1 cellular context compared by ENCODE assay signal in genomic region chr4:72567821-72568620, GRCh38.
TF ChIP-seq lines count a peak whose summit lies in the region.

No MANE protein-coding gene starts in this region.

TF ChIP-seq in WTC11, 78 proteins besides CTCF, POLR2A, EP300 and RAD21 (continued from another document and continues in another):
- TF ChIP-seq ZNF281 (CRISPR knock-in tag; IDR thresholded peaks at IDR 0.05) (peak; percentile 92), STAT6 (CRISPR knock-in tag; conservative IDR thresholded peaks at IDR 0.05; ENCODE audit: low read depth) (no peak), GTF2I (CRISPR knock-in tag; conservative IDR thresholded peaks at IDR 0.05) (no peak), MLX (CRISPR knock-in tag; IDR thresholded peaks at IDR 0.05) (no peak), ZBTB21 (CRISPR knock-in tag; IDR thresholded peaks at IDR 0.05; ENCODE audit: borderline replicate concordance) (no peak), NR2C2 (CRISPR knock-in tag; IDR thresholded peaks at IDR 0.05) (no peak), FOXJ3 (CRISPR knock-in tag; IDR thresholded peaks at IDR 0.05; ENCODE audit: borderline replicate concordance) (no peak), USF2 (CRISPR knock-in tag; IDR thresholded peaks at IDR 0.05) (peak; percentile 58), ZNF671 (CRISPR knock-in tag; IDR thresholded peaks at IDR 0.05) (no peak), USF1 (CRISPR knock-in tag; IDR thresholded peaks at IDR 0.05) (0 out of 2 replicates have a peak, but pooled peaks have one; percentile 52), NFYB (CRISPR knock-in tag; conservative IDR thresholded peaks at IDR 0.05; ENCODE audit: low read depth) (no peak), ZNF396 (CRISPR knock-in tag; IDR thresholded peaks at IDR 0.05; ENCODE audit: borderline replicate concordance) (no peak), MAX (CRISPR knock-in tag; IDR thresholded peaks at IDR 0.05) (peak; percentile 67; the same call in 1 of the 2 replicates), ARID4B (CRISPR knock-in tag; IDR thresholded peaks at IDR 0.05; ENCODE audit: borderline replicate concordance) (no peak; the same call in 1 of the 2 replicates), ZNF219 (CRISPR knock-in tag; IDR thresholded peaks at IDR 0.05; ENCODE audit: borderline replicate concordance) (no peak), NR1H2 (CRISPR knock-in tag; IDR thresholded peaks at IDR 0.05) (no peak), HMGA2 (CRISPR knock-in tag; IDR thresholded peaks at IDR 0.05) (no peak), OVOL2 (CRISPR knock-in tag; IDR thresholded peaks at IDR 0.05; ENCODE audit: borderline replicate concordance) (no peak), GRHL2 (CRISPR knock-in tag; IDR thresholded peaks at IDR 0.05; ENCODE audit: insufficient replicate concordance, severe bottlenecking) (no peak), AFF4 (CRISPR knock-in tag; IDR thresholded peaks at IDR 0.05; ENCODE audit: borderline replicate concordance) (no peak), ZNF121 (CRISPR knock-in tag; IDR thresholded peaks at IDR 0.05) (no peak), IRF1 (CRISPR knock-in tag; IDR thresholded peaks at IDR 0.05) (no peak), E2F1 (CRISPR knock-in tag; IDR thresholded peaks at IDR 0.05) (no peak), RORB (CRISPR knock-in tag; IDR thresholded peaks at IDR 0.05) (no peak), FOXP1 (CRISPR knock-in tag; IDR thresholded peaks at IDR 0.05; ENCODE audit: borderline replicate concordance) (peak; percentile 52; the same call in 1 of the 2 replicates), ERG (CRISPR knock-in tag; IDR thresholded peaks at IDR 0.05) (no peak), ATF3 (CRISPR knock-in tag; conservative IDR thresholded peaks at IDR 0.05) (no peak), NFATC4 (CRISPR knock-in tag; IDR thresholded peaks at IDR 0.05) (no peak), SMAD3 (CRISPR knock-in tag; IDR thresholded peaks at IDR 0.05; ENCODE audit: borderline replicate concordance) (no peak), SOX15 (CRISPR knock-in tag; IDR thresholded peaks at IDR 0.05) (no peak), ELF4 (CRISPR knock-in tag; IDR thresholded peaks at IDR 0.05; ENCODE audit: low read depth) (no peak), IRF2 (CRISPR knock-in tag; IDR thresholded peaks at IDR 0.05; ENCODE audit: borderline replicate concordance, low read depth) (no peak), ATF6 (CRISPR knock-in tag; IDR thresholded peaks at IDR 0.05) (no peak), ATF1 (CRISPR knock-in tag; IDR thresholded peaks at IDR 0.05) (no peak)
